In genomic region chr3:188764609-188765008, GRCh38 we compare ENCODE assay signal across 19 cellular contexts.
"Had no signal": no experiment of that assay in that cellular context is flagged by ENCODE, and none has a peak within 500 bp of the region (broad histone marks: within the 10 kb centered on the region; RNA-seq: fewer than 3 reads in every experiment).

No MANE protein-coding gene starts in this region.

- H3K27me3 ChIP-seq: foreskin keratinocyte, neural progenitor cell, thyroid gland had no signal

- H3K4me3 ChIP-seq: lower lobe of right lung, neural progenitor cell, thyroid gland had no signal

- H3K4me2 ChIP-seq: neural progenitor cell had no signal

- H3K36me3 ChIP-seq: lower lobe of right lung, neural progenitor cell, thyroid gland had no signal

- FAIRE-seq: islet of Langerhans had no signal

- H3K27ac ChIP-seq: foreskin keratinocyte, lower lobe of right lung, neural progenitor cell, thyroid gland, VCaP had no signal

- DNase-seq: activated CD4-positive, alpha-beta T cell treated with anti-CD3 and anti-CD28 coated beads, Interleukin-2, amount 50 U/mL, for 1 hour; activated T-cell treated with anti-CD3 and anti-CD28 coated beads, Interleukin-2, amount 50 U/mL, for 1 hour; aorta; central memory CD4-positive, alpha-beta T cell; dermis blood vessel endothelial cell; effector CD8-positive, alpha-beta T cell; erythroblast; foreskin keratinocyte; lower lobe of right lung; naive thymus-derived CD8-positive, alpha-beta T cell; stimulated activated CD4-positive, alpha-beta T cell treated with anti-CD3 and anti-CD28 coated beads, Interleukin-4, amount 100 ng/mL, for 4 hours; stimulated activated naive CD8-positive, alpha-beta T cell treated with anti-CD3 and anti-CD28 coated beads, Interleukin-15, Interleukin-2, amounts not matched to agents 100 U/mL and 50 U/mL, for 24 hours; T-cell; thyroid gland had no signal

- H3K9ac ChIP-seq: neural progenitor cell had no signal

- ATAC-seq: activated CD4-positive, CD25-positive, alpha-beta regulatory T cell treated with anti-CD3 and anti-CD28 coated beads, Interleukin-2, amount 50 U/mL, for 24 hours; activated naive CD4-positive, alpha-beta T cell treated with anti-CD3 and anti-CD28 coated beads, Interleukin-2, amount 50 U/mL, for 72 hours; foreskin keratinocyte; naive thymus-derived CD8-positive, alpha-beta T cell; stimulated activated naive CD8-positive, alpha-beta T cell treated with anti-CD3 and anti-CD28 coated beads, Interleukin-15, Interleukin-2, amounts not matched to agents 100 U/mL and 50 U/mL, for 24 hours; T-cell had no signal

- H3K9me3 ChIP-seq: lower lobe of right lung, thyroid gland had no signal

- H3K4me1 ChIP-seq: lower lobe of right lung, thyroid gland had no signal
